35 cellular contexts compared by ENCODE assay signal in the genomic region with DNA sequence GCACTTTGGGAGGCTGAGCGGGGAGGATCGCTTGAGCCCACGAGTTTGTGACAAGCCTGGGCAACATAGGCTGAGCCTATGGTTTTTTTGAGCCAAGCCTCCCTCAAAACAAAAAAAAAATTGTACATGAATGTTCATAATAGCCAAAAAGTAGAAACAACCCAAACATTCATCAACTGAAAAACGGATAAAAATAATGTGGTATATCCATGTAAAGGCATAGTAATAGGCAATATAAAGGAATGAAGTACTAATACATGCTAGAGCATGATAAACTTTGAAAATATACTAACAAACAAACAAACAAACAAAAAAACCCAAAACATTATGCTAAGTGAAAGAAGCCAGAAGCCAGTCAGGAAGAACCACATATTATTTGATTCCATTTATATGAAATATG. TPM values are rescaled to one million over a fixed set of nuclear protein-coding genes. Genes with fewer than 3 reads are reported as not detected.
"Had no signal": no experiment of that assay in that cellular context is flagged by ENCODE, and none has a peak within 500 bp of the region (broad histone marks: within the 10 kb centered on the region; RNA-seq: fewer than 3 reads in every experiment).

No MANE protein-coding gene starts in this region.

- DNase-seq: activated B cell treated with CpG ODN at 0.5 μM for 24 hours; activated CD4-positive, alpha-beta memory T cell treated with anti-CD3 and anti-CD28 coated beads, Interleukin-2, amount 10 ng/mL, durations not matched to agents 7 days and 5 days; activated CD4-positive, alpha-beta T cell treated with anti-CD3 and anti-CD28 coated beads for 4 hours; activated CD4-positive, alpha-beta T cell treated with anti-CD3 and anti-CD28 coated beads, Interleukin-2, amount 10 ng/mL, durations not matched to agents 24 days and 14 days; activated CD4-positive, alpha-beta T cell treated with anti-CD3 and anti-CD28 coated beads, Interleukin-2, amount 50 U/mL, for 1 hour; activated CD4-positive, alpha-beta T cell treated with anti-CD3 and anti-CD28 coated beads, Interleukin-2, amount 50 U/mL, for 48 hours; activated CD4-positive, CD25-positive, alpha-beta regulatory T cell treated with anti-CD3 and anti-CD28 coated beads, Interleukin-2, amount 50 U/mL, for 72 hours; activated CD8-positive, alpha-beta memory T cell treated with anti-CD3 and anti-CD28 coated beads for 24 hours; activated CD8-positive, alpha-beta memory T cell treated with anti-CD3 and anti-CD28 coated beads, Interleukin-2, amount 10 ng/mL, durations not matched to agents 7 days and 5 days; activated CD8-positive, alpha-beta memory T cell treated with anti-CD3 and anti-CD28 coated beads, Interleukin-2, amount 50 U/mL, for 48 hours; activated CD8-positive, alpha-beta T cell treated with anti-CD3 and anti-CD28 coated beads, Interleukin-2, amount 10 ng/mL, durations not matched to agents 7 days and 5 days; activated effector memory CD4-positive, alpha-beta T cell treated with Interleukin-2 at 50 U/mL for 16 hours; activated gamma-delta T cell; activated naive CD4-positive, alpha-beta T cell treated with anti-CD3 and anti-CD28 coated beads, Interleukin-2, amount 10 ng/mL, durations not matched to agents 7 days and 5 days; activated naive CD4-positive, alpha-beta T cell treated with Interleukin-2 at 50 U/mL for 16 hours; activated naive CD8-positive, alpha-beta T cell treated with anti-CD3 and anti-CD28 coated beads, Interleukin-2, amount 10 ng/mL, durations not matched to agents 7 days and 5 days; activated naive CD8-positive, alpha-beta T cell treated with anti-CD3 and anti-CD28 coated beads, Interleukin-2, amount 50 U/mL, for 24 hours; activated T-cell treated with anti-CD3 and anti-CD28 coated beads, Interleukin-2, amount 50 U/mL, for 24 hours; activated T-cell treated with anti-CD3 and anti-CD28 coated beads, Interleukin-2, amount 50 U/mL, for 48 hours; amygdala; anterior cingulate cortex; caudate nucleus; cerebellar nuclear complex; colonic mucosa; T-helper 2 cell; T-helper 9 cell had no signal

- H3K4me1 ChIP-seq: ascending aorta, colonic mucosa had no signal

- H3K36me3 Mint-ChIP-seq: activated CD8-positive, alpha-beta memory T cell treated with anti-CD3 and anti-CD28 coated beads, Interleukin-2, amount 10 ng/mL, durations not matched to agents 7 days and 5 days; activated naive CD4-positive, alpha-beta T cell treated with anti-CD3 and anti-CD28 coated beads, Interleukin-2, amount 10 ng/mL, durations not matched to agents 7 days and 5 days; activated naive CD4-positive, alpha-beta T cell treated with anti-CD3 and anti-CD28 coated beads, Interleukin-2, amount 50 U/mL, for 24 hours; activated naive CD8-positive, alpha-beta T cell; activated naive CD8-positive, alpha-beta T cell treated with anti-CD3 and anti-CD28 coated beads, Interleukin-2, amount 10 ng/mL, durations not matched to agents 7 days and 5 days; brain had no signal

- H3K4me3 ChIP-seq: ascending aorta, cardiac muscle cell, colonic mucosa had no signal

- H3K27ac Mint-ChIP-seq: activated B cell treated with CpG ODN at 0.5 μM for 24 hours; activated CD4-positive, alpha-beta memory T cell treated with anti-CD3 and anti-CD28 coated beads, Interleukin-2, amount 10 ng/mL, durations not matched to agents 7 days and 5 days; activated CD4-positive, alpha-beta T cell treated with anti-CD3 and anti-CD28 coated beads, Interleukin-2, amount 10 ng/mL, durations not matched to agents 24 days and 14 days; activated CD8-positive, alpha-beta memory T cell treated with anti-CD3 and anti-CD28 coated beads, Interleukin-2, amount 10 ng/mL, durations not matched to agents 7 days and 5 days; activated CD8-positive, alpha-beta T cell treated with anti-CD3 and anti-CD28 coated beads, Interleukin-2, amount 10 ng/mL, durations not matched to agents 7 days and 5 days; activated naive CD4-positive, alpha-beta T cell treated with anti-CD3 and anti-CD28 coated beads, Interleukin-2, amount 10 ng/mL, durations not matched to agents 7 days and 5 days; activated naive CD4-positive, alpha-beta T cell treated with anti-CD3 and anti-CD28 coated beads, Interleukin-2, amount 50 U/mL, for 24 hours; activated naive CD8-positive, alpha-beta T cell; activated naive CD8-positive, alpha-beta T cell treated with anti-CD3 and anti-CD28 coated beads, Interleukin-2, amount 10 ng/mL, durations not matched to agents 7 days and 5 days; activated naive CD8-positive, alpha-beta T cell treated with anti-CD3 and anti-CD28 coated beads, Interleukin-2, amount 50 U/mL, for 24 hours; activated T-cell treated with anti-CD3 and anti-CD28 coated beads, Interleukin-2, amount 50 U/mL, for 24 hours; activated T-helper 2 cell treated with anti-CD3 and anti-CD28 coated beads, Interferon-gamma antibody, Interleukin-2, Interleukin-4, amounts not matched to agents 10 μg/mL and 5 μg/mL and 100 μg/mL, durations not matched to agents 14 hours and 24 hours and 36 hours; T-helper 2 cell treated with Interferon-gamma antibody and Interleukin-4, amounts not matched to agents 5 μg/mL and 100 μg/mL, for 36 hours had no signal

- H3K27ac ChIP-seq: ascending aorta, cardiac muscle cell, colonic mucosa, VCaP had no signal

- H3K4me1 Mint-ChIP-seq: activated B cell treated with CpG ODN at 0.5 μM for 24 hours; activated CD4-positive, alpha-beta memory T cell treated with anti-CD3 and anti-CD28 coated beads, Interleukin-2, amount 10 ng/mL, durations not matched to agents 7 days and 5 days; activated CD4-positive, alpha-beta T cell treated with anti-CD3 and anti-CD28 coated beads, Interleukin-2, amount 10 ng/mL, durations not matched to agents 24 days and 14 days; activated CD8-positive, alpha-beta memory T cell treated with anti-CD3 and anti-CD28 coated beads, Interleukin-2, amount 10 ng/mL, durations not matched to agents 7 days and 5 days; activated naive CD4-positive, alpha-beta T cell treated with anti-CD3 and anti-CD28 coated beads, Interleukin-2, amount 10 ng/mL, durations not matched to agents 7 days and 5 days; activated naive CD4-positive, alpha-beta T cell treated with anti-CD3 and anti-CD28 coated beads, Interleukin-2, amount 50 U/mL, for 24 hours; activated naive CD8-positive, alpha-beta T cell treated with anti-CD3 and anti-CD28 coated beads, Interleukin-2, amount 10 ng/mL, durations not matched to agents 7 days and 5 days; activated naive CD8-positive, alpha-beta T cell treated with anti-CD3 and anti-CD28 coated beads, Interleukin-2, amount 50 U/mL, for 24 hours; central memory CD8-positive, alpha-beta T cell had no signal

- H3K27me3 ChIP-seq: ascending aorta, cardiac muscle cell, colonic mucosa had no signal

- H3K9me3 ChIP-seq: ascending aorta, colonic mucosa had no signal

- H3K4me3 Mint-ChIP-seq: activated B cell treated with CpG ODN at 0.5 μM for 24 hours; activated CD4-positive, alpha-beta memory T cell treated with anti-CD3 and anti-CD28 coated beads, Interleukin-2, amount 10 ng/mL, durations not matched to agents 7 days and 5 days; activated CD4-positive, alpha-beta T cell treated with anti-CD3 and anti-CD28 coated beads, Interleukin-2, amount 10 ng/mL, durations not matched to agents 24 days and 14 days; activated CD8-positive, alpha-beta memory T cell treated with anti-CD3 and anti-CD28 coated beads, Interleukin-2, amount 10 ng/mL, durations not matched to agents 7 days and 5 days; activated CD8-positive, alpha-beta T cell treated with anti-CD3 and anti-CD28 coated beads, Interleukin-2, amount 10 ng/mL, durations not matched to agents 7 days and 5 days; activated naive CD4-positive, alpha-beta T cell treated with anti-CD3 and anti-CD28 coated beads, Interleukin-2, amount 10 ng/mL, durations not matched to agents 7 days and 5 days; activated naive CD4-positive, alpha-beta T cell treated with anti-CD3 and anti-CD28 coated beads, Interleukin-2, amount 50 U/mL, for 24 hours; activated naive CD8-positive, alpha-beta T cell; activated naive CD8-positive, alpha-beta T cell treated with anti-CD3 and anti-CD28 coated beads, Interleukin-2, amount 10 ng/mL, durations not matched to agents 7 days and 5 days; activated naive CD8-positive, alpha-beta T cell treated with anti-CD3 and anti-CD28 coated beads, Interleukin-2, amount 50 U/mL, for 24 hours; activated T-cell treated with anti-CD3 and anti-CD28 coated beads, Interleukin-2, amount 50 U/mL, for 24 hours; brain; central memory CD8-positive, alpha-beta T cell; T-helper 2 cell treated with Interferon-gamma antibody and Interleukin-4, amounts not matched to agents 5 μg/mL and 100 μg/mL, for 36 hours had no signal

- H3K36me3 ChIP-seq: ascending aorta, cardiac muscle cell, colonic mucosa had no signal

- H3K9me3 Mint-ChIP-seq: activated B cell treated with CpG ODN at 0.5 μM for 24 hours; activated CD4-positive, alpha-beta memory T cell treated with anti-CD3 and anti-CD28 coated beads, Interleukin-2, amount 10 ng/mL, durations not matched to agents 7 days and 5 days; activated CD4-positive, alpha-beta T cell treated with anti-CD3 and anti-CD28 coated beads, Interleukin-2, amount 10 ng/mL, durations not matched to agents 24 days and 14 days; activated naive CD4-positive, alpha-beta T cell treated with anti-CD3 and anti-CD28 coated beads, Interleukin-2, amount 10 ng/mL, durations not matched to agents 7 days and 5 days; activated naive CD4-positive, alpha-beta T cell treated with anti-CD3 and anti-CD28 coated beads, Interleukin-2, amount 50 U/mL, for 24 hours; activated naive CD8-positive, alpha-beta T cell treated with anti-CD3 and anti-CD28 coated beads, Interleukin-2, amount 10 ng/mL, durations not matched to agents 7 days and 5 days; activated naive CD8-positive, alpha-beta T cell treated with anti-CD3 and anti-CD28 coated beads, Interleukin-2, amount 50 U/mL, for 24 hours; activated T-cell treated with anti-CD3 and anti-CD28 coated beads, Interleukin-2, amount 50 U/mL, for 24 hours; activated T-helper 2 cell treated with anti-CD3 and anti-CD28 coated beads, Interferon-gamma antibody, Interleukin-2, Interleukin-4, amounts not matched to agents 10 μg/mL and 5 μg/mL and 100 μg/mL, durations not matched to agents 14 hours and 24 hours and 36 hours; central memory CD8-positive, alpha-beta T cell; T-helper 2 cell treated with Interferon-gamma antibody and Interleukin-4, amounts not matched to agents 5 μg/mL and 100 μg/mL, for 36 hours had no signal

- ATAC-seq: activated CD8-positive, alpha-beta memory T cell treated with anti-CD3 and anti-CD28 coated beads, Interleukin-2, amount 10 ng/mL, durations not matched to agents 7 days and 5 days; activated CD8-positive, alpha-beta T cell treated with anti-CD3 and anti-CD28 coated beads, Interleukin-2, amount 10 ng/mL, durations not matched to agents 7 days and 5 days; activated naive CD8-positive, alpha-beta T cell treated with anti-CD3 and anti-CD28 coated beads, Interleukin-2, amount 50 U/mL, for 24 hours had no signal

RNA-seq across cellular contexts. Expression of gene KIAA0319, which starts 35.3 kb away (rescaled TPM):
- total RNA-seq: activated CD4-positive, alpha-beta T cell treated with anti-CD3 and anti-CD28 coated beads, Interleukin-2, amount 10 ng/mL, durations not matched to agents 24 days and 14 days; activated T-helper 2 cell treated with anti-CD3 and anti-CD28 coated beads, Interferon-gamma antibody, Interleukin-2, Interleukin-4, amounts not matched to agents 10 μg/mL and 5 μg/mL and 100 μg/mL, durations not matched to agents 14 hours and 24 hours and 36 hours; ascending aorta had no signal
